1 cellular context compared by ENCODE assay signal in the genomic region with DNA sequence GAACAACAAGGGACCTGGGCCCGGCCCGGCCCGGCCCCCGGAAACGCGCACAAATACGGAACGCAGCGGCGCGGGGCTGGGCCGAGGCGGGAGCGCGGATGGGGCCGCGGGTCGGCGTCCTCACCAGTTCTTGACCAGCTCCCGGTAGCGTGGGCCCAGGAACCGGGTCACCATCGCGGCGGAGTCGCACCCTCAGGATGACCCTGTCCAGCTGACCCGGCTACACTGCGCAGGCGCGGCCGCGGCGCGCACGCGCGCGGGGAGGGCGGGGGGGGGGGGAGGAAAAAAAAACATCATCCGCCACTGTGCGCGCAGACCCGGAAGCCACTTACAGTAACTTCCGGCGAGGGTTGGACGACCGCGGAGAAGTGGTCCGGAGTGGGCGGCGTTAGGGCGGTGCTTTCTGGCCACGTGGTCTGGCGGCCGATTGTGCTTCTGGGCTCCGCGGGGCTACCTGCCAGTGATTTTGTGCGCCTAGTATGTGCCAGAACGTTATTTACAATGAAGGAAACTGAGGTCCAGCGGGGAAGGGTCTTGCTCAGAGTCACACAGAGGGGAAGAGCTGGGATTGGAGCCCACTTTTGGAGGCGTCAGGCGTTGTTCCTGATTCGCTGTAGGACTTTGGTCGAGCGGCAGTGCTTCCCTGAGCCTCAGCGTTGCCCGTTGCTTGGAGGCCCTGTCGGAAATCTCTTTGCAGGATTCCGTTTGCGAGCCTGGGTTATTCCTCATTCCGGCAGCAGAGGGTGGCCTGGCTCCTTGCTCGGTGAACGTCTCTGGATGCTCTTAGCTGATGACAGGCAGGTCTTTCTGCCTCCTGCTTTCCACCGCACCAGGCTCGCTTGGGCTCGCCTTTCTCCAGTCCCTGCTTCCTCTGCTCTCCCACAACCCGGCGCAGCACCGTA.
TF ChIP-seq lines count a peak whose summit lies in the region.

TSS of gene UQCR11 (minus strand) at position 227 of the 902 bp plus-strand sequence. CDS start at position 174, 53 bp downstream.

TF ChIP-seq in HepG2, 621 proteins besides CTCF, POLR2A, EP300 and RAD21 (continued from another document and continues in another):
- TF ChIP-seq GLI4 (CRISPR knock-in tag; IDR thresholded peaks at IDR 0.05; ENCODE audit: borderline replicate concordance) (no peak), EHMT2 (IDR thresholded peaks at IDR 0.05; ENCODE audit: borderline replicate concordance, low read depth, low read length) (no peak), TOPORS (CRISPR knock-in tag; IDR thresholded peaks at IDR 0.05) (no peak; the same call in 1 of the 2 replicates), MAFK (conservative IDR thresholded peaks at IDR 0.05 in 1 of 2, IDR thresholded peaks at IDR 0.05 in 1 of 2; ENCODE audit: low read length in 2 of 2) (no peak), ZMAT5 (CRISPR knock-in tag; IDR thresholded peaks at IDR 0.05; ENCODE audit: borderline replicate concordance, low read depth) (no peak), CBX1 (IDR thresholded peaks at IDR 0.05; ENCODE audit: low read depth) (no peak), SIN3A (IDR thresholded peaks at IDR 0.05; ENCODE audit: borderline replicate concordance, low read depth, low read length) (peak; percentile 80; the same call in 1 of the 2 replicates), BHLHE40 (IDR thresholded peaks at IDR 0.05; ENCODE audit: low read length) (no peak), ZNF768 (CRISPR knock-in tag; IDR thresholded peaks at IDR 0.05) (no peak; the same call in 1 of the 2 replicates), PHF20 (CRISPR knock-in tag; IDR thresholded peaks at IDR 0.05) (peak; percentile 63), KLF9 (CRISPR knock-in tag; IDR thresholded peaks at IDR 0.05; ENCODE audit: low read depth) (no peak), HDAC1 (CRISPR knock-in tag; IDR thresholded peaks at IDR 0.05) (peak; percentile 49; the same call in 1 of the 2 replicates), HMGXB3 (CRISPR knock-in tag; IDR thresholded peaks at IDR 0.05; ENCODE audit: borderline replicate concordance) (no peak; the same call in 1 of the 2 replicates), ZNF274 (CRISPR knock-in tag; IDR thresholded peaks at IDR 0.05) (no peak), BCLAF1 (IDR thresholded peaks at IDR 0.05) (no peak), ZMYM2 (CRISPR knock-in tag; IDR thresholded peaks at IDR 0.05) (peak; percentile 80; the same call in 1 of the 2 replicates), SMARCC2 (IDR thresholded peaks at IDR 0.05) (no peak), ZNF605 (CRISPR knock-in tag; IDR thresholded peaks at IDR 0.05) (peak; percentile 89), ZNF660 (CRISPR knock-in tag; IDR thresholded peaks at IDR 0.05; ENCODE audit: borderline replicate concordance, low read depth) (no peak), RELA (CRISPR knock-in tag; IDR thresholded peaks at IDR 0.05) (no peak), TAF1 (CRISPR knock-in tag; IDR thresholded peaks at IDR 0.05) (peak; percentile 47), ZNF629 (CRISPR knock-in tag; conservative IDR thresholded peaks at IDR 0.05) (peak; percentile 19; the same call in 1 of the 2 replicates), ZBTB20 (CRISPR knock-in tag; IDR thresholded peaks at IDR 0.05; ENCODE audit: borderline replicate concordance, low read depth) (no peak; the same call in 1 of the 2 replicates), ZBTB26 (CRISPR knock-in tag; IDR thresholded peaks at IDR 0.05; ENCODE audit: borderline replicate concordance) (no peak), ZNF7 (CRISPR knock-in tag; IDR thresholded peaks at IDR 0.05) (no peak), RARA (CRISPR knock-in tag; IDR thresholded peaks at IDR 0.05) (peak; percentile 34; the same call in 1 of the 2 replicates), ZNF777 (CRISPR knock-in tag; IDR thresholded peaks at IDR 0.05) (peak; percentile 60; the same call in 1 of the 2 replicates)
- TF ChIP-seq, protein P1, sequence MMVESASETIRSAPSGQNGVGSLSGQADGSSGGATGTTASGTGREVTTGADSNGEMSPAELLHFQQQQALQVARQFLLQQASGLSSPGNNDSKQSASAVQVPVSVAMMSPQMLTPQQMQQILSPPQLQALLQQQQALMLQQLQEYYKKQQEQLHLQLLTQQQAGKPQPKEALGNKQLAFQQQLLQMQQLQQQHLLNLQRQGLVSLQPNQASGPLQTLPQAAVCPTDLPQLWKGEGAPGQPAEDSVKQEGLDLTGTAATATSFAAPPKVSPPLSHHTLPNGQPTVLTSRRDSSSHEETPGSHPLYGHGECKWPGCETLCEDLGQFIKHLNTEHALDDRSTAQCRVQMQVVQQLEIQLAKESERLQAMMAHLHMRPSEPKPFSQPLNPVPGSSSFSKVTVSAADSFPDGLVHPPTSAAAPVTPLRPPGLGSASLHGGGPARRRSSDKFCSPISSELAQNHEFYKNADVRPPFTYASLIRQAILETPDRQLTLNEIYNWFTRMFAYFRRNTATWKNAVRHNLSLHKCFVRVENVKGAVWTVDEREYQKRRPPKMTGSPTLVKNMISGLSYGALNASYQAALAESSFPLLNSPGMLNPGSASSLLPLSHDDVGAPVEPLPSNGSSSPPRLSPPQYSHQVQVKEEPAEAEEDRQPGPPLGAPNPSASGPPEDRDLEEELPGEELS (CRISPR knock-in tag; IDR thresholded peaks at IDR 0.05): no peak
- TF ChIP-seq, protein P2, sequence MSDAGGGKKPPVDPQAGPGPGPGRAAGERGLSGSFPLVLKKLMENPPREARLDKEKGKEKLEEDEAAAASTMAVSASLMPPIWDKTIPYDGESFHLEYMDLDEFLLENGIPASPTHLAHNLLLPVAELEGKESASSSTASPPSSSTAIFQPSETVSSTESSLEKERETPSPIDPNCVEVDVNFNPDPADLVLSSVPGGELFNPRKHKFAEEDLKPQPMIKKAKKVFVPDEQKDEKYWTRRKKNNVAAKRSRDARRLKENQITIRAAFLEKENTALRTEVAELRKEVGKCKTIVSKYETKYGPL (CRISPR knock-in tag; IDR thresholded peaks at IDR 0.05): no peak
- TF ChIP-seq, protein P3, sequence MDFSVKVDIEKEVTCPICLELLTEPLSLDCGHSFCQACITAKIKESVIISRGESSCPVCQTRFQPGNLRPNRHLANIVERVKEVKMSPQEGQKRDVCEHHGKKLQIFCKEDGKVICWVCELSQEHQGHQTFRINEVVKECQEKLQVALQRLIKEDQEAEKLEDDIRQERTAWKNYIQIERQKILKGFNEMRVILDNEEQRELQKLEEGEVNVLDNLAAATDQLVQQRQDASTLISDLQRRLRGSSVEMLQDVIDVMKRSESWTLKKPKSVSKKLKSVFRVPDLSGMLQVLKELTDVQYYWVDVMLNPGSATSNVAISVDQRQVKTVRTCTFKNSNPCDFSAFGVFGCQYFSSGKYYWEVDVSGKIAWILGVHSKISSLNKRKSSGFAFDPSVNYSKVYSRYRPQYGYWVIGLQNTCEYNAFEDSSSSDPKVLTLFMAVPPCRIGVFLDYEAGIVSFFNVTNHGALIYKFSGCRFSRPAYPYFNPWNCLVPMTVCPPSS (IDR thresholded peaks at IDR 0.05): no peak
- TF ChIP-seq, protein P4, sequence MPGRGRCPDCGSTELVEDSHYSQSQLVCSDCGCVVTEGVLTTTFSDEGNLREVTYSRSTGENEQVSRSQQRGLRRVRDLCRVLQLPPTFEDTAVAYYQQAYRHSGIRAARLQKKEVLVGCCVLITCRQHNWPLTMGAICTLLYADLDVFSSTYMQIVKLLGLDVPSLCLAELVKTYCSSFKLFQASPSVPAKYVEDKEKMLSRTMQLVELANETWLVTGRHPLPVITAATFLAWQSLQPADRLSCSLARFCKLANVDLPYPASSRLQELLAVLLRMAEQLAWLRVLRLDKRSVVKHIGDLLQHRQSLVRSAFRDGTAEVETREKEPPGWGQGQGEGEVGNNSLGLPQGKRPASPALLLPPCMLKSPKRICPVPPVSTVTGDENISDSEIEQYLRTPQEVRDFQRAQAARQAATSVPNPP (CRISPR knock-in tag; IDR thresholded peaks at IDR 0.05): no peak
- TF ChIP-seq, protein P5, sequence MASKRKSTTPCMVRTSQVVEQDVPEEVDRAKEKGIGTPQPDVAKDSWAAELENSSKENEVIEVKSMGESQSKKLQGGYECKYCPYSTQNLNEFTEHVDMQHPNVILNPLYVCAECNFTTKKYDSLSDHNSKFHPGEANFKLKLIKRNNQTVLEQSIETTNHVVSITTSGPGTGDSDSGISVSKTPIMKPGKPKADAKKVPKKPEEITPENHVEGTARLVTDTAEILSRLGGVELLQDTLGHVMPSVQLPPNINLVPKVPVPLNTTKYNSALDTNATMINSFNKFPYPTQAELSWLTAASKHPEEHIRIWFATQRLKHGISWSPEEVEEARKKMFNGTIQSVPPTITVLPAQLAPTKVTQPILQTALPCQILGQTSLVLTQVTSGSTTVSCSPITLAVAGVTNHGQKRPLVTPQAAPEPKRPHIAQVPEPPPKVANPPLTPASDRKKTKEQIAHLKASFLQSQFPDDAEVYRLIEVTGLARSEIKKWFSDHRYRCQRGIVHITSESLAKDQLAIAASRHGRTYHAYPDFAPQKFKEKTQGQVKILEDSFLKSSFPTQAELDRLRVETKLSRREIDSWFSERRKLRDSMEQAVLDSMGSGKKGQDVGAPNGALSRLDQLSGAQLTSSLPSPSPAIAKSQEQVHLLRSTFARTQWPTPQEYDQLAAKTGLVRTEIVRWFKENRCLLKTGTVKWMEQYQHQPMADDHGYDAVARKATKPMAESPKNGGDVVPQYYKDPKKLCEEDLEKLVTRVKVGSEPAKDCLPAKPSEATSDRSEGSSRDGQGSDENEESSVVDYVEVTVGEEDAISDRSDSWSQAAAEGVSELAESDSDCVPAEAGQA (IDR thresholded peaks at IDR 0.05; ENCODE audit: low read depth): no peak
- TF ChIP-seq, protein P5 (CRISPR knock-in tag; IDR thresholded peaks at IDR 0.05; ENCODE audit: borderline replicate concordance): no peak
